In the genomic region with DNA sequence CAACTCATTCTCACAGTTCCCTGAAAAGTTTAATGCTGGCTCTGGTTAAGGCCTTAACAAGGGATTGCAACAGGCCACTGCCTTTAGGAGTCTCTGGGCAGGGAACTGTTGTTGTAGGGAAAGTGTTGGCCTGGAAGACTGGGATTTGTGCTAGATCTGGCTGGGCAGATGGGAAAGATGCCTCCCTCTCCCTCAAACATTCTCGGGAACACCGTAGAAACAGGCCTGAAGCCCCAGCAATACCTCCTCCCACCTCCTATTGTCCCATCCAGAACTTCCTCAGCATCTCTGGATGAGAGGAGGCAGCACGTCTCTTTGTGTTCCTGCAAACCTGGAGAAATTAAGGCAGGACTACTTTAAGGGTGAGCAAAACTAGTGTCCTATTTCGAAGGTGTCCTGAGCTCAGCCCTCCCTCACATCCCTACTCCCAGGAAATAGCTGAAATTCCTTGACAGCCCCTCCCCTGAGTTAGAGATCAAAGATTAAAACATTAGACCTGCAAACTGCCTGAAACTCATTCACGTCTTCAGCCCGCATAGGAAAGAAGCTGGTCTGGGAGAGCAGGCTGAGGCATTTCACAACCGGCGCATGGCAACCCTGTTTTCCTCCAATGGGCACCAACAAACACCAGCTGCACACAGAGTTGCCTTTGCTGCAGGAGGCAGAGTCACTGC, we compare ENCODE assay signal across 8 cellular contexts. TPM values are rescaled to one million over a fixed set of nuclear protein-coding genes. Genes with fewer than 3 reads are reported as not detected.
DNase-seq lines count a peak whose midpoint lies in the region; ATAC-seq and TF ChIP-seq lines count a peak whose summit lies in the region.

No MANE protein-coding gene starts in this region.

- no peak overlapping the region for H3K4me3 Mint-ChIP-seq in activated CD8-positive, alpha-beta memory T cell treated with anti-CD3 and anti-CD28 coated beads, Interleukin-2, amount 10 ng/mL, durations not matched to agents 7 days and 5 days

- in situ Hi-C loops in Panc1 (cut with HindIII; ENCODE audit: low pct_unique_long_range_greater_than_20kb, low sequenced_read_pairs) = no loop called here

- DNase-seq in GM04503 (ENCODE audit: low read depth) (peak; percentile 47), Panc1 (ENCODE audit: low read depth, low spot score) (no peak), fibroblast of pulmonary artery (ENCODE audit: low read depth) (peak; percentile 84), posterior vena cava (ENCODE audit: low spot score) (peak; percentile 84), NCI-H345 treated with DMSO at 0.1 percent for 48 hours (lab: John Stamatoyannopoulos, UW; ENCODE audit: unreplicated experiment) (no peak)
- DNase-seq in activated CD8-positive, alpha-beta memory T cell treated with anti-CD3 and anti-CD28 coated beads, Interleukin-2, amount 10 ng/mL, durations not matched to agents 7 days and 5 days = no peak

- H3K27me3 ChIP-seq in Panc1 (ENCODE audit: control insufficient read depth, insufficient read depth, low read length) = no peaks in the 10 kb centered on the region

- H3K27ac Mint-ChIP-seq in activated CD8-positive, alpha-beta memory T cell treated with anti-CD3 and anti-CD28 coated beads, Interleukin-2, amount 10 ng/mL, durations not matched to agents 7 days and 5 days = no peak overlapping the region

- TF ChIP-seq CTCF in Panc1 (IDR thresholded peaks at IDR 0.05) = no peak
- no peak for TF ChIP-seq CTCF in fibroblast of pulmonary artery (IDR thresholded peaks at IDR 0.05; ENCODE audit: low read length, missing control alignments)

- H3K27ac ChIP-seq in Panc1 (ENCODE audit: low read length) = peak overlapping the region; percentile 39; the same call in 1 of the 2 replicates

- no peaks in the 10 kb centered on the region for H3K9me3 Mint-ChIP-seq in activated CD8-positive, alpha-beta memory T cell treated with anti-CD3 and anti-CD28 coated beads, Interleukin-2, amount 10 ng/mL, durations not matched to agents 7 days and 5 days (ENCODE audit: low read depth)

- no peaks in the 10 kb centered on the region for H3K36me3 ChIP-seq in Panc1 (ENCODE audit: control insufficient read depth, insufficient read depth, low read length)

- H3K36me3 Mint-ChIP-seq in activated CD8-positive, alpha-beta memory T cell treated with anti-CD3 and anti-CD28 coated beads, Interleukin-2, amount 10 ng/mL, durations not matched to agents 7 days and 5 days = peaks cover 1% of the 10 kb centered on the region

- peaks cover 55% of the 10 kb centered on the region for H3K4me1 Mint-ChIP-seq in activated CD8-positive, alpha-beta memory T cell treated with anti-CD3 and anti-CD28 coated beads, Interleukin-2, amount 10 ng/mL, durations not matched to agents 7 days and 5 days

- H3K4me3 ChIP-seq in Panc1 (ENCODE audit: low read depth in 2 of 2, low read length in 2 of 2) (no peak overlapping the region), fibroblast of pulmonary artery (replicated peaks; ENCODE audit: low read depth, low read length) (no peak overlapping the region)

- CTCF ChIA-PET in Panc1 (lab: Charles Lee) = interaction anchor here (0.6 kb wide), 1 partner anchor 101 kb away, joined by 5 read pairs; no protein-coding TSS in a partner anchor
- CTCF ChIA-PET in activated CD8-positive, alpha-beta memory T cell treated with anti-CD3 and anti-CD28 coated beads, Interleukin-2, amount 10 ng/mL, durations not matched to agents 7 days and 5 days (lab: Charles Lee) = interaction anchor here (1.6 to 2.2 kb wide), 2 partner anchors 11 to 69 kb away, joined by 3 to 6 read pairs; a partner anchor contains a TSS

- no peaks in the 10 kb centered on the region for H3K27me3 Mint-ChIP-seq in activated CD8-positive, alpha-beta memory T cell treated with anti-CD3 and anti-CD28 coated beads, Interleukin-2, amount 10 ng/mL, durations not matched to agents 7 days and 5 days

- no TSS peak for BruUV-seq in Panc1 (replicated peaks; lab: Mats Ljungman, UMichigan)

- peaks cover 8% of the 10 kb centered on the region; the same call in 1 of the 2 replicates for H3K4me1 ChIP-seq in Panc1 (ENCODE audit: control insufficient read depth, insufficient read depth, low read length)

- H3K9me3 ChIP-seq in Panc1 (ENCODE audit: control insufficient read depth, insufficient read depth, low read depth, low read length) = no peaks in the 10 kb centered on the region

- ATAC-seq in Panc1 = peak; percentile 72
- ATAC-seq in HG03571 (IDR thresholded peaks at IDR 0.05; ENCODE audit: unreplicated experiment) = no peak
- ATAC-seq in GM21786 (IDR thresholded peaks at IDR 0.05; ENCODE audit: unreplicated experiment) = no peak
- no peak for ATAC-seq in activated CD8-positive, alpha-beta memory T cell treated with anti-CD3 and anti-CD28 coated beads, Interleukin-2, amount 10 ng/mL, durations not matched to agents 7 days and 5 days

- POLR2A ChIA-PET in Panc1 (lab: Charles Lee) = no interaction called here

- intact Hi-C loops in Panc1 (cut with micrococcal nuclease; ENCODE audit: unreplicated experiment) (no loop called here), posterior vena cava (cut with DNase I) (no loop called here)

RNA-seq across cellular contexts. Expression of a gene that starts 10.9 kb away (rescaled TPM):
- total RNA-seq in Panc1 (2021; ENCODE audit: unreplicated experiment) (4.8 TPM), posterior vena cava (10 to 100 TPM; 58.3 to 62.3 TPM)
- polyA plus RNA-seq in Panc1 (2012; ENCODE audit: insufficient read length) = 1.3 TPM
- total RNA-seq in activated CD8-positive, alpha-beta memory T cell treated with anti-CD3 and anti-CD28 coated beads, Interleukin-2, amount 10 ng/mL, durations not matched to agents 7 days and 5 days = 10 to 100 TPM; 54.5 to 56.8 TPM

Comparison
In these comparisons a context has a peak if more than half of its experiments do, and no peak if none do; other contexts are left out.
1. DNase-seq: peak in GM04503 (single experiment), fibroblast of pulmonary artery (single experiment) and posterior vena cava (single experiment); none in Panc1 (single experiment), activated CD8-positive, alpha-beta memory T cell treated with anti-CD3 and anti-CD28 coated beads, Interleukin-2, amount 10 ng/mL, durations not matched to agents 7 days and 5 days (single experiment) and NCI-H345 treated with DMSO at 0.1 percent for 48 hours (single experiment).